ENCODE assay signal across 1 cellular context in genomic region chr14:99554757-99555531, GRCh38.
TF ChIP-seq lines count a peak whose summit lies in the region.

No MANE protein-coding gene starts in this region.

TF ChIP-seq in HCT116, 20 proteins besides CTCF, POLR2A, EP300 and RAD21 (continued from another document):
- TF ChIP-seq ZBTB33 (IDR thresholded peaks at IDR 0.05; ENCODE audit: extremely low read depth, insufficient replicate concordance, low read length) (no peak), FOSL1 (IDR thresholded peaks at IDR 0.05; ENCODE audit: low read depth) (no peak), CEBPB (IDR thresholded peaks at IDR 0.05; ENCODE audit: low read depth) (no peak), SIN3A (IDR thresholded peaks at IDR 0.05; ENCODE audit: low read depth) (no peak), ELF1 (IDR thresholded peaks at IDR 0.05; ENCODE audit: borderline replicate concordance, low read depth) (no peak), EGR1 (IDR thresholded peaks at IDR 0.05; ENCODE audit: low read depth) (no peak), JUND (IDR thresholded peaks at IDR 0.05) (no peak), SRF (IDR thresholded peaks at IDR 0.05; ENCODE audit: low read depth) (no peak), ATF3 (IDR thresholded peaks at IDR 0.05) (no peak), SP1 (IDR thresholded peaks at IDR 0.05; ENCODE audit: low read depth) (no peak), REST (IDR thresholded peaks at IDR 0.05; ENCODE audit: low read depth) (no peak)
